ENCODE assay signal across 8 cellular contexts in the genomic region with DNA sequence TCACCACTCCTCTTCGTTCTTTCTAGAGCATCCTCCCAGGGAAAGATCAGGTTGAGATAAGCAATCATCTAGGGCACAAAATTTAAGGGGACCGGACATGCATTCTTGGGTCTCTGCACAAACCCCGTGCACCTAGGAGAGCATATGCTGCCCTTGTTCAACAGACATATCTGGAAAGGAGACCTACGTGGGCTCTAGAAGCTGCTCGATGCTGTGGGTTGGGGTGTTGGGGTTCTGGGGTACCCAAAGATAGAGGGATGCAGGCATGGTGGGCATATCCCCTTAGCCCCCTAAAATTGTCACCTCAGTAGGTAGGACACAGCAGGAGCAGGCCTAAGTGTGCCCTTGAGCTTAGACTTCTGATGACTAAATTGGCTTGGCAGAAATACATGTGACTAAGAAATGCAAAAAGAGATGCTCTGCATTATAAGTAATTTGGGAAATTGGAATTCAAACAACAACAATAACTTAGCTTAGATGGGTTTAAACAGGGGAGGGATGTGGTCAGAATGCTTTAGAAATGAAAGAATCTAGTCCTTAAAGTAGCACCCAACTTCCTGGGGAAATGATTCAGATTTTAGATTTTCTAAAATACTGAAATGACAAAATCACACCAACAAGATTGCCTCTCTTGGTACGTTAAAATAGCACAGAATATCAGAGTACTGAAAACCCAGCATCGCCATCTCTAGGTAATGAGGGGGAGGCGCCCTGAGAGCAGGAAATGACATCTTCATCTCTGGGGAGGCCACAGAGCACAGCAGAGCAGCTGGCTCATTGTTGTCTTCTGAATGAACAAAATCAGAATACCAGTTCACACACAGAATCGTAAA.
DNase-seq lines count a peak whose midpoint lies in the region; ATAC-seq lines count a peak whose summit lies in the region.

No MANE protein-coding gene starts in this region.

- peak; percentile 78 for DNase-seq in AG08395 (ENCODE audit: low spot score)
- peak; percentile 67 for DNase-seq in activated CD4-positive, alpha-beta T cell treated with anti-CD3 and anti-CD28 coated beads, Interleukin-2, amount 10 ng/mL, durations not matched to agents 7 days and 5 days
- peak; percentile 31 for DNase-seq in iPS-NIHi11 (ENCODE audit: low spot score)
- no peak for DNase-seq in ecto neural progenitor cell (ENCODE audit: low spot score)
- no peak for DNase-seq in left colon
- DNase-seq in NOMO-1 treated with DMSO at 0.1 percent for 48 hours (lab: John Stamatoyannopoulos, UW; ENCODE audit: unreplicated experiment) = no peak

- peaks cover 8% of the 10 kb centered on the region for H3K9me3 Mint-ChIP-seq in activated CD4-positive, alpha-beta T cell treated with anti-CD3 and anti-CD28 coated beads, Interleukin-2, amount 10 ng/mL, durations not matched to agents 7 days and 5 days

- intact Hi-C loops in left colon (cut with DNase I, micrococcal nuclease) = no loop called here

- POLR2A ChIA-PET in activated CD4-positive, alpha-beta T cell treated with anti-CD3 and anti-CD28 coated beads, Interleukin-2, amount 10 ng/mL, durations not matched to agents 7 days and 5 days (lab: Charles Lee) = no interaction called here

- no peaks in the 10 kb centered on the region for H3K27me3 Mint-ChIP-seq in activated CD4-positive, alpha-beta T cell treated with anti-CD3 and anti-CD28 coated beads, Interleukin-2, amount 10 ng/mL, durations not matched to agents 7 days and 5 days

- peak overlapping the region; percentile 94 for H3K27ac Mint-ChIP-seq in activated CD4-positive, alpha-beta T cell treated with anti-CD3 and anti-CD28 coated beads, Interleukin-2, amount 10 ng/mL, durations not matched to agents 7 days and 5 days

- H3K4me1 Mint-ChIP-seq in activated CD4-positive, alpha-beta T cell treated with anti-CD3 and anti-CD28 coated beads, Interleukin-2, amount 10 ng/mL, durations not matched to agents 7 days and 5 days = peaks cover 38% of the 10 kb centered on the region

- peak overlapping the region; percentile 5 for H3K4me3 Mint-ChIP-seq in activated CD4-positive, alpha-beta T cell treated with anti-CD3 and anti-CD28 coated beads, Interleukin-2, amount 10 ng/mL, durations not matched to agents 7 days and 5 days

- ATAC-seq in GM19328 (IDR thresholded peaks at IDR 0.05; ENCODE audit: unreplicated experiment) = peak; percentile 99
- ATAC-seq in HG03280 (IDR thresholded peaks at IDR 0.05; ENCODE audit: unreplicated experiment) = peak; percentile 99
- ATAC-seq in left colon = no peak

- CTCF ChIA-PET in activated CD4-positive, alpha-beta T cell treated with anti-CD3 and anti-CD28 coated beads, Interleukin-2, amount 10 ng/mL, durations not matched to agents 7 days and 5 days (lab: Charles Lee) = interaction anchor here (1.2 to 2.9 kb wide), 4 partner anchors 9 to 18 kb away, joined by 3 to 17 read pairs (median 4); no protein-coding TSS in a partner anchor

- peaks cover 9% of the 10 kb centered on the region for H3K36me3 Mint-ChIP-seq in activated CD4-positive, alpha-beta T cell treated with anti-CD3 and anti-CD28 coated beads, Interleukin-2, amount 10 ng/mL, durations not matched to agents 7 days and 5 days (ENCODE audit: low read depth)

Comparison
In these comparisons a context has a peak if more than half of its experiments do, and no peak if none do; other contexts are left out.
1. DNase-seq: peak in AG08395 (single experiment), activated CD4-positive, alpha-beta T cell treated with anti-CD3 and anti-CD28 coated beads, Interleukin-2, amount 10 ng/mL, durations not matched to agents 7 days and 5 days (single experiment) and iPS-NIHi11 (single experiment); none in ecto neural progenitor cell (single experiment), left colon (0 of 2) and NOMO-1 treated with DMSO at 0.1 percent for 48 hours (single experiment).